ENCODE assay signal across 33 cellular contexts in the genomic region with DNA sequence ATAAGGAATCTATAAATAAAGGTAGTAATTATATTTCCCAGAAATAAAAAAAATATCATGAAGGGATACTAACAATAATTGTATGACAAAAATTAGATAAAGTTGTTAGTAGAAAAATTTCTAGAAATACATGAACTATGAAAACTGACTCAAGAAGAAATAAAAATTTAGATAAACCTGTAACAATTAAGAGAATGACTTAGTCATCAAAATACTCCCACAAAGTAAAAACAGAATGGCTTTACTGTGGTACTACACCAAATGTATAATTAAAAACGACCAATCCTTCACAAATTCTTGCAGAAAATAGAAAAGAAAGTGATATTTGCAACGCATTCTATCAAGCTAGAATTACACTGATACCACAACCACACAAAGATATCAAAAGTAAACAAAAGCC.
"Had no signal": no experiment of that assay in that cellular context is flagged by ENCODE, and none has a peak within 500 bp of the region (broad histone marks: within the 10 kb centered on the region; RNA-seq: fewer than 3 reads in every experiment).

No MANE protein-coding gene starts in this region.

- H3K4me3 ChIP-seq: adrenal gland, ascending aorta, body of pancreas, breast epithelium, cardiac muscle cell had no signal

- H3K36me3 ChIP-seq: adrenal gland, ascending aorta, brain microvascular endothelial cell, breast epithelium, cardiac muscle cell had no signal

- H3K9me3 ChIP-seq: adrenal gland, body of pancreas had no signal

- H3K4me1 ChIP-seq: adrenal gland, ascending aorta, breast epithelium had no signal

- H3K27ac ChIP-seq: adrenal gland, ascending aorta, body of pancreas, brain microvascular endothelial cell, breast epithelium, cardiac muscle cell had no signal

- DNase-seq: activated effector memory CD4-positive, alpha-beta T cell treated with anti-CD3 and anti-CD28 coated beads, Interleukin-2, amount 50 U/mL, for 16 hours; activated effector memory CD4-positive, alpha-beta T cell treated with Interleukin-2 at 50 U/mL for 16 hours; activated gamma-delta T cell; activated gamma-delta T cell treated with Interleukin-2 at 50 U/mL for 16 hours; activated naive CD4-positive, alpha-beta T cell; activated naive CD4-positive, alpha-beta T cell treated with anti-CD3 and anti-CD28 coated beads for 36 hours; activated naive CD4-positive, alpha-beta T cell treated with anti-CD3 and anti-CD28 coated beads, Interleukin-2, amount 10 ng/mL, durations not matched to agents 7 days and 5 days; activated naive CD4-positive, alpha-beta T cell treated with anti-CD3 and anti-CD28 coated beads, Interleukin-2, amount 50 U/mL, for 16 hours; activated naive CD4-positive, alpha-beta T cell treated with Interleukin-2 at 50 U/mL for 16 hours; activated naive CD8-positive, alpha-beta T cell treated with anti-CD3 and anti-CD28 coated beads for 36 hours; activated naive CD8-positive, alpha-beta T cell treated with anti-CD3 and anti-CD28 coated beads, Interleukin-2, amount 10 ng/mL, durations not matched to agents 7 days and 5 days; activated naive CD8-positive, alpha-beta T cell treated with anti-CD3 and anti-CD28 coated beads, Interleukin-2, amount 50 U/mL, for 24 hours; activated T-cell treated with anti-CD3 and anti-CD28 coated beads, Interleukin-2, amount 50 U/mL, for 1 hour; activated T-cell treated with anti-CD3 and anti-CD28 coated beads, Interleukin-2, amount 50 U/mL, for 24 hours; activated T-cell treated with anti-CD3 and anti-CD28 coated beads, Interleukin-2, amount 50 U/mL, for 4 hours; activated T-cell treated with anti-CD3 and anti-CD28 coated beads, Interleukin-2, amount 50 U/mL, for 48 hours; activated T-cell treated with anti-CD3 and anti-CD28 coated beads, Interleukin-2, amount 50 U/mL, for 72 hours; adrenal gland; amniotic stem cell; amygdala; anterior cingulate cortex; aorta; body of pancreas; brain microvascular endothelial cell; central memory CD4-positive, alpha-beta T cell; cerebellar nuclear complex had no signal

- FAIRE-seq: astrocyte, bronchial epithelial cell had no signal

- ATAC-seq: activated naive CD4-positive, alpha-beta T cell treated with anti-CD3 and anti-CD28 coated beads, Interleukin-2, amount 50 U/mL, for 72 hours; activated naive CD8-positive, alpha-beta T cell treated with anti-CD3 and anti-CD28 coated beads, Interleukin-2, amount 50 U/mL, for 24 hours; activated T-cell treated with anti-CD3 and anti-CD28 coated beads, Interleukin-2, amount 50 U/mL, for 4 hours; activated T-cell treated with anti-CD3 and anti-CD28 coated beads, Interleukin-2, amount 50 U/mL, for 72 hours; activated T-helper 17 cell treated with anti-CD3 and anti-CD28 coated beads, Interleukin-2, amount 50 U/mL, for 72 hours; body of pancreas had no signal

- H3K27me3 ChIP-seq: adrenal gland, ascending aorta, body of pancreas, brain microvascular endothelial cell, breast epithelium, cardiac muscle cell had no signal
